12 cellular contexts compared by ENCODE assay signal in genomic region chr10:72010234-72010992, GRCh38. TPM values are rescaled to one million over a fixed set of nuclear protein-coding genes. Genes with fewer than 3 reads are reported as not detected.
DNase-seq lines count a peak whose midpoint lies in the region; ATAC-seq and TF ChIP-seq lines count a peak whose summit lies in the region.
"Had no signal": no experiment of that assay in that cellular context is flagged by ENCODE, and none has a peak within 500 bp of the region (broad histone marks: within the 10 kb centered on the region; RNA-seq: fewer than 3 reads in every experiment).

No MANE protein-coding gene starts in this region.

- H3K9me1 ChIP-seq in IMR-90 (ENCODE audit: insufficient read depth, low read length), result peaks cover 35% of the 10 kb centered on the region

- H3K4me3 Mint-ChIP-seq in activated naive CD8-positive, alpha-beta T cell treated with anti-CD3 and anti-CD28 coated beads, Interleukin-2, amount 50 U/mL, for 24 hours, result no peak overlapping the region
- H3K4me3 Mint-ChIP-seq: CD4-positive, CD25-positive, alpha-beta regulatory T cell had no signal

- H3K36me3 Mint-ChIP-seq in activated naive CD8-positive, alpha-beta T cell treated with anti-CD3 and anti-CD28 coated beads, Interleukin-2, amount 50 U/mL, for 24 hours (ENCODE audit: low read depth), result no peaks in the 10 kb centered on the region
- H3K36me3 Mint-ChIP-seq: CD4-positive, CD25-positive, alpha-beta regulatory T cell had no signal

- H3K9ac ChIP-seq in IMR-90 (ENCODE audit: low read depth, low read length), result peak overlapping the region; percentile 44
- H3K9ac ChIP-seq in mesenchymal stem cell (ENCODE audit: low read length), result peak overlapping the region; percentile 87
- H3K9ac ChIP-seq in stomach smooth muscle (ENCODE audit: low read length in 2 of 2), result peak overlapping the region; percentile 62 to 63

- H3K4ac ChIP-seq in IMR-90 (ENCODE audit: low read depth, low read length) (peak overlapping the region; percentile 95), mesenchymal stem cell (ENCODE audit: low read depth in 1 of 2, low read length in 2 of 2) (peak overlapping the region; percentile 55 to 75)

- H2BK5ac ChIP-seq in IMR-90 (ENCODE audit: low read depth, low read length, poor library complexity, severe bottlenecking) (peak overlapping the region; percentile 92), mesenchymal stem cell (ENCODE audit: low read depth, low read length, poor library complexity, severe bottlenecking) (no peak overlapping the region)

- dilution Hi-C loops in IMR-90 (cut with HindIII; ENCODE audit: low sequenced_read_pairs, unreplicated experiment), result no loop called here

- H3K4me3 ChIP-seq in IMR-90 (ENCODE audit: insufficient read depth, low read depth, low read length) (no peak overlapping the region), mesenchymal stem cell (ENCODE audit: insufficient read depth in 1 of 2, low read depth in 1 of 2, low read length in 2 of 2) (peak overlapping the region in 1 of 2 experiments; percentile 1), stomach smooth muscle (ENCODE audit: low read length in 2 of 2) (peak overlapping the region in 1 of 2 donors; percentile 52)
- H3K4me3 ChIP-seq: mucosa of descending colon had no signal

- no peaks in the 10 kb centered on the region for H3K27me3 ChIP-seq in IMR-90 (ENCODE audit: control insufficient read depth, insufficient read depth, low read length)
- H3K27me3 ChIP-seq in mesenchymal stem cell (ENCODE audit: control insufficient read depth in 1 of 2, insufficient read depth in 1 of 2, low read length in 2 of 2), result no peaks in the 10 kb centered on the region
- H3K27me3 ChIP-seq in stomach smooth muscle (ENCODE audit: control insufficient read depth in 1 of 2, insufficient read depth in 2 of 2, low read length in 2 of 2), result no peaks in the 10 kb centered on the region

- peak overlapping the region; percentile 78 for H2AFZ ChIP-seq in IMR-90 (replicated peaks; ENCODE audit: low read length, poor library complexity)
- no peak overlapping the region for H2AFZ ChIP-seq in mesenchymal stem cell (ENCODE audit: low read depth, low read length)

- intact Hi-C loops in IMR-90 (cut with micrococcal nuclease), result no loop called here

- POLR2A ChIA-PET in IMR-90 (lab: Charles Lee; ENCODE audit: unreplicated experiment), result no interaction called here

- CTCF ChIA-PET in IMR-90 (lab: Yijun Ruan, JAX), result interaction anchor here (0.8 to 1.5 kb wide), 2 partner anchors 24 to 38 kb away, joined by 3 to 4 read pairs; no protein-coding TSS in a partner anchor

- peak overlapping the region; percentile 83 for H2AK5ac ChIP-seq in IMR-90 (ENCODE audit: low read depth, low read length)
- H2AK5ac ChIP-seq in mesenchymal stem cell (ENCODE audit: low read length, severe bottlenecking), result peak overlapping the region; percentile 94

- peak overlapping the region; percentile 90 to 97 for H2BK12ac ChIP-seq in mesenchymal stem cell (ENCODE audit: low read length in 2 of 2)

- DNase-seq in IMR-90, result no peak
- DNase-seq in mesenchymal stem cell, result no peak
- no peak for DNase-seq in NCI-H1694 treated with DMSO at 0.1 percent for 48 hours (lab: John Stamatoyannopoulos, UW)
- no peak for DNase-seq in activated naive CD8-positive, alpha-beta T cell treated with anti-CD3 and anti-CD28 coated beads, Interleukin-2, amount 50 U/mL, for 24 hours
- no peak for DNase-seq in NCI-H2227 (lab: John Stamatoyannopoulos, UW; ENCODE audit: unreplicated experiment)
- no peak for DNase-seq in NCI-H510A (lab: John Stamatoyannopoulos, UW)
- DNase-seq: CD4-positive, CD25-positive, alpha-beta regulatory T cell; KBM-7; stimulated activated naive CD4-positive, alpha-beta T cell treated with Interleukin-2 at 50 U/mL for 16 hours had no signal

- no peak for ATAC-seq in IMR-90 (ENCODE audit: low read depth)
- ATAC-seq in activated naive CD8-positive, alpha-beta T cell treated with anti-CD3 and anti-CD28 coated beads, Interleukin-2, amount 50 U/mL, for 24 hours, result no peak

- WGBS in IMR-90 (ENCODE audit: extremely low coverage in 2 of 2, insufficient read length in 1 of 2), 2 experiments, result 100% methylated on average over 2 of the region's 7 CpGs; no CpG with 5 or more reads in 1 of the 2 experiments
- 85% methylated on average over 7 of the region's 7 CpGs for WGBS in mesenchymal stem cell

- no peak for TF ChIP-seq RAD21 in IMR-90 (IDR thresholded peaks at IDR 0.05; ENCODE audit: low read length)

- H4K5ac ChIP-seq in IMR-90 (ENCODE audit: low read depth, low read length), result peak overlapping the region; percentile 86

- peak overlapping the region; percentile 94 for H3K27ac ChIP-seq in IMR-90 (ENCODE audit: insufficient read depth, low read length)
- H3K27ac ChIP-seq in cingulate gyrus (ENCODE audit: low read depth, low read length), result peak overlapping the region; percentile 99
- H3K27ac ChIP-seq in mesenchymal stem cell (ENCODE audit: low read length, poor library complexity, severe bottlenecking), result peak overlapping the region; percentile 74
- H3K27ac ChIP-seq in stomach smooth muscle (ENCODE audit: low read length), result peak overlapping the region; percentile 95

- in situ Hi-C loops in IMR-90 (cut with MboI; ENCODE audit: low sequenced_read_pairs), result no loop called here

- H3K14ac ChIP-seq in IMR-90 (replicated peaks; ENCODE audit: low read depth, low read length), result peak overlapping the region; percentile 90
- peak overlapping the region in 1 of 2 experiments; percentile 47 for H3K14ac ChIP-seq in mesenchymal stem cell (ENCODE audit: low read length in 2 of 2)

- peak overlapping the region; percentile 83 for H3K18ac ChIP-seq in IMR-90 (ENCODE audit: low read depth, low read length)
- peak overlapping the region; percentile 89 to 97 for H3K18ac ChIP-seq in mesenchymal stem cell (ENCODE audit: low read depth in 1 of 2, low read length in 2 of 2)

- no peaks in the 10 kb centered on the region for H3K9me3 ChIP-seq in IMR-90 (ENCODE audit: control insufficient read depth, insufficient read depth, low read length)
- H3K9me3 ChIP-seq in mesenchymal stem cell (ENCODE audit: control insufficient read depth, low read length), result no peaks in the 10 kb centered on the region
- no peaks in the 10 kb centered on the region for H3K9me3 ChIP-seq in stomach smooth muscle (ENCODE audit: control insufficient read depth in 2 of 2, low read length in 2 of 2)
- H3K9me3 ChIP-seq: mucosa of descending colon had no signal

- H2AK9ac ChIP-seq in IMR-90 (replicated peaks; ENCODE audit: low read depth, low read length, poor library complexity), result peak overlapping the region; percentile 85

- no peak for TF ChIP-seq CTCF in IMR-90 (conservative IDR thresholded peaks at IDR 0.05; ENCODE audit: low read depth, low read length)

- H4K91ac ChIP-seq in IMR-90 (ENCODE audit: insufficient read depth, low read depth, low read length), result peak overlapping the region; percentile 95
- H4K91ac ChIP-seq in mesenchymal stem cell (ENCODE audit: low read length), result peak overlapping the region; percentile 92

- H3K4me1 ChIP-seq in IMR-90 (ENCODE audit: control insufficient read depth, insufficient read depth, low read length), result peaks cover 20% of the 10 kb centered on the region
- peaks cover 19% of the 10 kb centered on the region for H3K4me1 ChIP-seq in mesenchymal stem cell (ENCODE audit: control insufficient read depth, insufficient read depth, low read depth, low read length)
- H3K4me1 ChIP-seq in stomach smooth muscle (ENCODE audit: control insufficient read depth, insufficient read depth, low read length), result peaks cover 44% of the 10 kb centered on the region

- H4K8ac ChIP-seq in IMR-90 (ENCODE audit: low read depth in 2 of 2, low read length in 2 of 2) (peak overlapping the region; percentile 79 to 87), mesenchymal stem cell (ENCODE audit: low read length) (peak overlapping the region; percentile 97)

- H3K79me1 ChIP-seq in IMR-90 (ENCODE audit: low read depth in 1 of 2, low read length in 2 of 2), result peaks cover 18 to 41% of the 10 kb centered on the region in 2 experiments
- peaks cover 20% of the 10 kb centered on the region for H3K79me1 ChIP-seq in mesenchymal stem cell (replicated peaks; ENCODE audit: low read length, poor library complexity, severe bottlenecking)

- peaks cover 22% of the 10 kb centered on the region for H3K36me3 ChIP-seq in IMR-90 (ENCODE audit: control insufficient read depth, insufficient read depth, low read length)
- peaks cover 37 to 56% of the 10 kb centered on the region in 2 experiments for H3K36me3 ChIP-seq in mesenchymal stem cell (ENCODE audit: control insufficient read depth in 1 of 2, insufficient read depth in 2 of 2, low read depth in 1 of 2, low read length in 2 of 2)
- peaks cover 9 to 25% of the 10 kb centered on the region in 2 donors for H3K36me3 ChIP-seq in stomach smooth muscle (ENCODE audit: control insufficient read depth in 2 of 2, insufficient read depth in 2 of 2, low read length in 2 of 2)

- H3K4me1 Mint-ChIP-seq in activated naive CD8-positive, alpha-beta T cell treated with anti-CD3 and anti-CD28 coated beads, Interleukin-2, amount 50 U/mL, for 24 hours, result no peaks in the 10 kb centered on the region
- H3K4me1 Mint-ChIP-seq: CD4-positive, CD25-positive, alpha-beta regulatory T cell had no signal

- TF ChIP-seq POLR2A in IMR-90 (IDR thresholded peaks at IDR 0.05; ENCODE audit: low read depth, low read length), result no peak

- H3K27ac Mint-ChIP-seq in activated naive CD8-positive, alpha-beta T cell treated with anti-CD3 and anti-CD28 coated beads, Interleukin-2, amount 50 U/mL, for 24 hours, result no peak overlapping the region

- peak overlapping the region; percentile 93; the same call in 2 of the 3 replicates for H2BK15ac ChIP-seq in IMR-90 (ENCODE audit: low read depth, low read length)
- peak overlapping the region; percentile 66 for H2BK15ac ChIP-seq in mesenchymal stem cell (ENCODE audit: low read depth, poor library complexity, severe bottlenecking)

- peak overlapping the region; percentile 83 for H2BK120ac ChIP-seq in IMR-90 (ENCODE audit: low read depth, low read length)
- peak overlapping the region; percentile 54 for H2BK120ac ChIP-seq in mesenchymal stem cell (ENCODE audit: low read depth, low read length)

- H3K23ac ChIP-seq in IMR-90 (ENCODE audit: low read depth, low read length) (peak overlapping the region; percentile 83), mesenchymal stem cell (ENCODE audit: low read length in 2 of 2) (no peak overlapping the region)

- H3K27me3 Mint-ChIP-seq in activated naive CD8-positive, alpha-beta T cell treated with anti-CD3 and anti-CD28 coated beads, Interleukin-2, amount 50 U/mL, for 24 hours, result no peaks in the 10 kb centered on the region
- H3K27me3 Mint-ChIP-seq: CD4-positive, CD25-positive, alpha-beta regulatory T cell had no signal

- no peak overlapping the region; the same call in 1 of the 2 replicates for H3K4me2 ChIP-seq in IMR-90 (ENCODE audit: low read depth, low read length)
- no peak overlapping the region for H3K4me2 ChIP-seq in mesenchymal stem cell (ENCODE audit: low read length, poor library complexity, severe bottlenecking)

- H3K9me3 Mint-ChIP-seq in activated naive CD8-positive, alpha-beta T cell treated with anti-CD3 and anti-CD28 coated beads, Interleukin-2, amount 50 U/mL, for 24 hours, result no peaks in the 10 kb centered on the region
- H3K9me3 Mint-ChIP-seq: CD4-positive, CD25-positive, alpha-beta regulatory T cell had no signal

- BruUV-seq in IMR-90 (replicated peaks; lab: Mats Ljungman, UMichigan), result no TSS peak

- peak overlapping the region; percentile 88 for H2BK20ac ChIP-seq in IMR-90 (ENCODE audit: low read depth, low read length)

- no peaks in the 10 kb centered on the region for H4K20me1 ChIP-seq in IMR-90 (ENCODE audit: insufficient read depth, low read length)

- peak overlapping the region; percentile 67; the same call in 1 of the 2 replicates for H3K56ac ChIP-seq in IMR-90 (ENCODE audit: extremely low read depth, insufficient read depth, low read length)

RNA-seq across cellular contexts. Expression of gene CHST3, which starts 46.2 kb away (rescaled TPM):
- 9.0 and 10.6 TPM in 2 replicates for total RNA-seq in IMR-90 (2012; rRNA removed)
- 8.6 and 9.1 TPM in 2 replicates for polyA plus RNA-seq in IMR-90 (2012; rRNA removed)
- 5.5 and 6.1 TPM in 2 replicates for polyA plus RNA-seq in IMR-90 (2012; cell fraction: cytosol; rRNA removed)
- polyA plus RNA-seq in IMR-90 (2012; cell fraction: nucleus; rRNA removed; ENCODE audit: low replicate concordance), result 5.5 and 7.2 TPM in 2 replicates
- polyA plus RNA-seq in mesenchymal stem cell (2013, experiment 1 of 2), result 14.6 TPM
- polyA plus RNA-seq in mesenchymal stem cell (2013, experiment 2 of 2), result 14.4 TPM
- total RNA-seq: CD4-positive, CD25-positive, alpha-beta regulatory T cell had no signal
- polyA plus RNA-seq: CD4-positive, CD25-positive, alpha-beta regulatory T cell had no signal
